Comparison of ENCODE assay signal across 12 cellular contexts in the genomic region with DNA sequence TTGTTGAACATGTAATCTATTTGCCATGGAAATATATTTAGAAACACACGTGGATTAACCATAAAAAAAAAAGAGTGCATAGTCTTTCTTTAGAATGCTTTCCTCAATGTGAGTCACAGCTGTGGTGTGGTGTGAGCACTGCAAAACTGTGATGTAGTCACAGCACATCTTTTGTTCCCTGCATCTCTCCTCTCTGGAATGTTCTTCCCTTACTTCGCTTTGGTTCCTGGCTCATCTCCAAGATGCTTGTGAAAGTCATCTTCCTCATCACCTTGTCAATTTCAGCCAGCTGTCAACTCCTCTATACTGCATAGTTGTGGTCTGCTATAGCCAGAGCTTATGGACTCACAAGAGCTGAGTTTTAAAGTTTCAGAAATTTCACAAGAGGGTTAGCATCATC.
DNase-seq lines count a peak whose midpoint lies in the region; ATAC-seq and TF ChIP-seq lines count a peak whose summit lies in the region.
"Had no signal": no experiment of that assay in that cellular context is flagged by ENCODE, and none has a peak within 500 bp of the region (broad histone marks: within the 10 kb centered on the region; RNA-seq: fewer than 3 reads in every experiment).

No MANE protein-coding gene starts in this region.

- in situ Hi-C loops in astrocyte of the spinal cord (cut with HindIII; ENCODE audit: low sequenced_read_pairs) = no loop called here

- POLR2A ChIA-PET in BJ (lab: Charles Lee) = no interaction called here

- ATAC-seq in GM18498 (IDR thresholded peaks at IDR 0.05; ENCODE audit: unreplicated experiment) = no peak

- TF ChIP-seq CTCF in BJ (IDR thresholded peaks at IDR 0.05; ENCODE audit: insufficient read depth, low read depth, low read length) (no peak), astrocyte of the spinal cord (IDR thresholded peaks at IDR 0.05; ENCODE audit: low read depth, low read length) (no peak)

- no peaks in the 10 kb centered on the region for H3K36me3 ChIP-seq in BJ (ENCODE audit: control insufficient read depth, insufficient read depth, low read length)

- H3K27ac ChIP-seq in substantia nigra (ENCODE audit: low read depth, low read length, poor library complexity, severe bottlenecking) = no peak overlapping the region

- peak; percentile 11 for DNase-seq in BJ (ENCODE audit: low read depth)
- DNase-seq in LHCN-M2 (ENCODE audit: low read depth) = peak; percentile 84
- peak; percentile 78 for DNase-seq in astrocyte of the spinal cord (ENCODE audit: low read depth, low spot score)
- peak; percentile 51 for DNase-seq in kidney glomerular epithelial cell (lab: John Stamatoyannopoulos, UW)
- no peak for DNase-seq in activated CD4-positive, alpha-beta T cell treated with anti-CD3 and anti-CD28 coated beads, Interleukin-2, amount 50 U/mL, for 48 hours
- DNase-seq in stimulated activated CD4-positive, alpha-beta T cell treated with anti-CD3 and anti-CD28 coated beads, Interleukin-1b, Interleukin-23, amount 100 ng/mL, for 48 hours = no peak
- no peak for DNase-seq in substantia nigra (lab: John Stamatoyannopoulos, UW)
- DNase-seq: NCI-H446 treated with DMSO at 0.1 percent for 48 hours; SHP77; stimulated activated CD4-positive, alpha-beta T cell treated with anti-CD3 and anti-CD28 coated beads, Interleukin-4, amount 100 ng/mL, for 24 hours; stimulated activated naive CD4-positive, alpha-beta T cell had no signal

- H3K4me3 ChIP-seq in BJ (ENCODE audit: low read depth, low read length) = no peak overlapping the region
- no peak overlapping the region for H3K4me3 ChIP-seq in astrocyte of the spinal cord (ENCODE audit: low read depth, low read length)

- CTCF ChIA-PET in BJ (lab: Yijun Ruan, JAX) = interaction anchor here (1.2 to 3.3 kb wide), 2 partner anchors 14 to 75 kb away, joined by 4 to 12 read pairs; no protein-coding TSS in a partner anchor

- no peaks in the 10 kb centered on the region for H3K27me3 ChIP-seq in BJ (ENCODE audit: control insufficient read depth, insufficient read depth, low read length)

Comparison
In these comparisons a context has a peak if more than half of its experiments do, and no peak if none do; other contexts are left out.
1. DNase-seq: peak in BJ (single experiment), LHCN-M2 (single experiment), astrocyte of the spinal cord (single experiment) and kidney glomerular epithelial cell (single experiment); none in activated CD4-positive, alpha-beta T cell treated with anti-CD3 and anti-CD28 coated beads, Interleukin-2, amount 50 U/mL, for 48 hours (0 of 2), stimulated activated CD4-positive, alpha-beta T cell treated with anti-CD3 and anti-CD28 coated beads, Interleukin-1b, Interleukin-23, amount 100 ng/mL, for 48 hours (single experiment) and substantia nigra (0 of 49).